ENCODE assay signal across 23 cellular contexts in the genomic region with DNA sequence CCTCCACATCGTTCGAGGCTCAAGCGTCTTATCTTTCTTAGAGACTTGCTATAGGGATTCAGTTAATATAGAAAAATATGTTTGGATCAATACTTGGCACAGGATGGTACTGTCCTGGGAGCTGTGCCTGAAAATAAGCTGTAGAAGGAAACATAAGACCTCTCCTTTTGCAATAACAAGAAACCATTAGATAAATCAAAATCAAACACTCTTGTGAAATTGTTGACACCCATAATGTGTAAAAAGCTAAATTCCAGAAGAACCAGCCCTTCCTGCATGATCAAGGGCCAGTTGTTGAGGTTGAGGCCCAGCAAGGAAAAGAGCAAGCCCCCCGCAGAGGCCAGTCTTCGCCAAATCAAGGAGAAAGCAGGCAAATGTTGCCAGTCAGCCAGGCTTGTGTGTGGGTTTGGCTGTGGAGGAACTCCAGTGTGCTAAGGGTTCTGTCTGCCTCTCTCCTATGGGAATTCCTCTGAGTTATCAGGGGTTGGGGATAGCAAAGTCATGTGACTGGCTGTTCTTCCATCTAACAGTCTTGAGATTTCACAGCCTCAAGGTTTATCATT.
A peak's percentile ranks its signal among the peaks of the same experiment; 100 is the strongest.
DNase-seq lines count a peak whose midpoint lies in the region; ATAC-seq, FAIRE-seq and TF ChIP-seq lines count a peak whose summit lies in the region.
"Had no signal": no experiment of that assay in that cellular context is flagged by ENCODE, and none has a peak within 500 bp of the region (broad histone marks: within the 10 kb centered on the region; RNA-seq: fewer than 3 reads in every experiment).

No MANE protein-coding gene starts in this region.

- dilution Hi-C loops in IMR-90 (cut with HindIII; ENCODE audit: low sequenced_read_pairs, unreplicated experiment): no loop called here

- H4K5ac ChIP-seq in IMR-90 (ENCODE audit: low read depth, low read length) (no peak overlapping the region), H1 (ENCODE audit: insufficient read length, low read depth, low read length) (no peak overlapping the region)

- peak overlapping the region; percentile 92 for H3K4me2 ChIP-seq in BLaER1
- no peak overlapping the region for H3K4me2 ChIP-seq in IMR-90 (ENCODE audit: low read depth, low read length)
- no peak overlapping the region for H3K4me2 ChIP-seq in H1 (ENCODE audit: insufficient read depth in 1 of 2, low read depth in 2 of 2, low read length in 2 of 2)
- no peak overlapping the region for H3K4me2 ChIP-seq in trophoblast cell (ENCODE audit: low read length)
- H3K4me2 ChIP-seq in GM23248 (ENCODE audit: unreplicated experiment): no peak overlapping the region

- H3K4ac ChIP-seq in IMR-90 (ENCODE audit: low read depth, low read length) (no peak overlapping the region), H1 (replicated peaks; ENCODE audit: insufficient read length, low read depth, low read length) (no peak overlapping the region), trophoblast cell (ENCODE audit: low read depth, low read length) (peak overlapping the region; percentile 44)

- H2AK5ac ChIP-seq in IMR-90 (ENCODE audit: low read depth, low read length) (no peak overlapping the region), H1 (ENCODE audit: low read depth, low read length) (no peak overlapping the region), trophoblast cell (ENCODE audit: low read length) (no peak overlapping the region)

- no peak overlapping the region for H2BK5ac ChIP-seq in IMR-90 (ENCODE audit: low read depth, low read length, poor library complexity, severe bottlenecking)
- H2BK5ac ChIP-seq in H1 (ENCODE audit: low read depth, low read length): no peak overlapping the region
- H2BK5ac ChIP-seq in trophoblast cell (ENCODE audit: low read depth, low read length, poor library complexity): no peak overlapping the region

- H2BK20ac ChIP-seq in IMR-90 (ENCODE audit: low read depth, low read length) (no peak overlapping the region), H1 (ENCODE audit: low read length) (no peak overlapping the region)

- H2BK120ac ChIP-seq in IMR-90 (ENCODE audit: low read depth, low read length) (no peak overlapping the region), H1 (replicated peaks; ENCODE audit: low read depth, low read length) (no peak overlapping the region), trophoblast cell (ENCODE audit: insufficient read depth, low read length, poor library complexity) (peak overlapping the region; percentile 64)

- H3K18ac ChIP-seq in IMR-90 (ENCODE audit: low read depth, low read length) (no peak overlapping the region), H1 (ENCODE audit: extremely low read depth, low read length) (no peak overlapping the region), trophoblast cell (ENCODE audit: low read length) (no peak overlapping the region)

- H3K27me3 ChIP-seq in BLaER1 (no peaks in the 10 kb centered on the region), IMR-90 (ENCODE audit: control insufficient read depth, insufficient read depth, low read length) (peaks cover 35% of the 10 kb centered on the region), H1 (replicated peaks in 1 of 4; ENCODE audit: control insufficient read depth in 3 of 4, extremely low read depth in 1 of 4, insufficient read depth in 3 of 4, low read length in 3 of 4) (no peaks in the 10 kb centered on the region), trophoblast cell (ENCODE audit: insufficient read depth, low read length) (no peaks in the 10 kb centered on the region), HAP-1 (ENCODE audit: low read depth) (no peaks in the 10 kb centered on the region), GM23248 (replicated peaks; ENCODE audit: insufficient read depth) (no peaks in the 10 kb centered on the region)

- DNase-seq in IMR-90 (no peak), H1 (ENCODE audit: low read depth in 1 of 2, low spot score in 2 of 2) (no peak), trophoblast cell (no peak), HAP-1 (ENCODE audit: low spot score in 2 of 2) (no peak), left lobe of liver (ENCODE audit: low spot score) (no peak), GM23248 (no peak)
- DNase-seq: CD4-positive, alpha-beta memory T cell; DMS 273 treated with DMSO at 0.1 percent for 48 hours; Karpas-422; NCI-H1417 treated with DMSO at 0.1 percent for 48 hours; NCI-H187 treated with DMSO at 0.1 percent for 48 hours; NCI-H2227 treated with DMSO at 0.1 percent for 48 hours; NCI-H748 treated with DMSO at 0.1 percent for 48 hours; SHP77 treated with DMSO at 0.1 percent for 48 hours; SW 1271 had no signal

- H3K56ac ChIP-seq in IMR-90 (ENCODE audit: extremely low read depth, insufficient read depth, low read length) (no peak overlapping the region), H1 (replicated peaks; ENCODE audit: insufficient read length, low read depth, low read length) (no peak overlapping the region)

- H4K20me1 ChIP-seq in BLaER1 (no peaks in the 10 kb centered on the region), IMR-90 (ENCODE audit: insufficient read depth, low read length) (no peaks in the 10 kb centered on the region), H1 (replicated peaks in 1 of 2; ENCODE audit: control insufficient read depth in 1 of 2, insufficient read depth in 2 of 2, low read length in 2 of 2) (no peaks in the 10 kb centered on the region), GM23248 (ENCODE audit: insufficient read depth) (no peaks in the 10 kb centered on the region)

- no peak overlapping the region for H3K14ac ChIP-seq in IMR-90 (replicated peaks; ENCODE audit: low read depth, low read length)
- H3K14ac ChIP-seq in H1 (ENCODE audit: insufficient read length): no peak overlapping the region
- H3K14ac ChIP-seq in trophoblast cell (ENCODE audit: low read length): peak overlapping the region; percentile 58

- no peak overlapping the region for H4K8ac ChIP-seq in IMR-90 (ENCODE audit: low read depth in 2 of 2, low read length in 2 of 2)
- H4K8ac ChIP-seq in H1 (ENCODE audit: extremely low read depth, insufficient read depth, low read length): no peak overlapping the region; the same call in 1 of the 2 replicates
- H4K8ac ChIP-seq in trophoblast cell (ENCODE audit: low read depth, low read length): peak overlapping the region; percentile 16

- H2AFZ ChIP-seq in IMR-90 (replicated peaks; ENCODE audit: low read length, poor library complexity) (peak overlapping the region; percentile 3), H1 (ENCODE audit: low read length) (peak overlapping the region; percentile 86; the same call in 1 of the 2 replicates), trophoblast cell (ENCODE audit: insufficient read depth, low read length, poor library complexity) (no peak overlapping the region), GM23248 (no peak overlapping the region)

- no CpG with 5 or more reads among the region's 5 CpGs for WGBS in IMR-90 (ENCODE audit: extremely low coverage in 2 of 2, insufficient read length in 1 of 2), 2 experiments
- WGBS in H1 (ENCODE audit: extremely low coverage in 1 of 2, insufficient coverage in 1 of 2, insufficient read length in 1 of 2, insufficient replicate concordance in 2 of 2, low coverage in 1 of 2, low lambda C conversion rate in 2 of 2, missing lambda C conversion rate in 1 of 2), 2 experiments: 82% methylated on average over 5 of the region's 5 CpGs; no CpG with 5 or more reads in 1 of the 2 experiments
- no CpG with 5 or more reads among the region's 5 CpGs for WGBS in trophoblast cell (ENCODE audit: extremely low coverage, insufficient coverage, insufficient read length)
- 97 to 98% methylated on average over 5 of the region's 5 CpGs for WGBS in GM23248 (ENCODE audit: low coverage in 1 of 2, low lambda C conversion rate in 2 of 2, missing lambda C conversion rate in 2 of 2), 2 experiments

- H3K4me3 ChIP-seq in BLaER1 (no peak overlapping the region), IMR-90 (ENCODE audit: insufficient read depth, low read depth, low read length) (no peak overlapping the region), H1 (ENCODE audit: extremely low read depth in 1 of 4, insufficient read depth in 2 of 4, low read depth in 3 of 4, low read length in 4 of 4) (no peak overlapping the region), trophoblast cell (ENCODE audit: low read depth, low read length) (no peak overlapping the region), HAP-1 (no peak overlapping the region), GM23248 (no peak overlapping the region)
- H3K4me3 ChIP-seq: SK-N-MC had no signal

- TF ChIP-seq RAD21 in IMR-90 (IDR thresholded peaks at IDR 0.05; ENCODE audit: low read length) (no peak), H1 (IDR thresholded peaks at IDR 0.05 in 1 of 2, conservative IDR thresholded peaks at IDR 0.05 in 1 of 2; ENCODE audit: low read depth in 2 of 2, low read length in 2 of 2) (no peak)

- ATAC-seq in IMR-90 (ENCODE audit: low read depth) (no peak), GM18867 (IDR thresholded peaks at IDR 0.05; ENCODE audit: unreplicated experiment) (no peak), left lobe of liver (no peak)

- no peak overlapping the region for H4K91ac ChIP-seq in IMR-90 (ENCODE audit: insufficient read depth, low read depth, low read length)
- H4K91ac ChIP-seq in H1 (replicated peaks; ENCODE audit: insufficient read length, low read length): no peak overlapping the region
- H4K91ac ChIP-seq in trophoblast cell (ENCODE audit: low read depth, low read length): peak overlapping the region; percentile 69

- H3K36me3 ChIP-seq in BLaER1: no peaks in the 10 kb centered on the region
- H3K36me3 ChIP-seq in IMR-90 (ENCODE audit: control insufficient read depth, insufficient read depth, low read length): no peaks in the 10 kb centered on the region
- H3K36me3 ChIP-seq in H1 (ENCODE audit: control insufficient read depth in 2 of 4, insufficient read depth in 4 of 4, low read length in 3 of 4): no peaks in the 10 kb centered on the region
- no peaks in the 10 kb centered on the region for H3K36me3 ChIP-seq in trophoblast cell (ENCODE audit: control insufficient read depth in 1 of 2, insufficient read depth in 2 of 2, low read length in 2 of 2)
- H3K36me3 ChIP-seq in HAP-1 (replicated peaks): no peaks in the 10 kb centered on the region
- no peaks in the 10 kb centered on the region for H3K36me3 ChIP-seq in GM23248 (ENCODE audit: low read depth)

- no peak overlapping the region for H2BK12ac ChIP-seq in H1 (ENCODE audit: low read depth, low read length)
- peak overlapping the region; percentile 75 for H2BK12ac ChIP-seq in trophoblast cell (ENCODE audit: low read length)

- H3K4me1 ChIP-seq in BLaER1: peaks cover 59% of the 10 kb centered on the region
- H3K4me1 ChIP-seq in IMR-90 (ENCODE audit: control insufficient read depth, insufficient read depth, low read length): no peaks in the 10 kb centered on the region
- peaks cover 0 to 2% (median 0%) of the 10 kb centered on the region in 4 experiments; a peak in 2 of 7 replicates for H3K4me1 ChIP-seq in H1 (replicated peaks in 1 of 4; ENCODE audit: control insufficient read depth in 3 of 4, insufficient read depth in 4 of 4, low read length in 3 of 4)
- H3K4me1 ChIP-seq in trophoblast cell (ENCODE audit: control insufficient read depth in 1 of 2, insufficient read depth in 2 of 2, low read length in 2 of 2): peaks cover 4 to 12% of the 10 kb centered on the region in 2 experiments
- no peaks in the 10 kb centered on the region for H3K4me1 ChIP-seq in HAP-1
- no peaks in the 10 kb centered on the region for H3K4me1 ChIP-seq in GM23248 (ENCODE audit: insufficient read depth)

- in situ Hi-C loops in IMR-90 (cut with MboI; ENCODE audit: low sequenced_read_pairs): no loop called here
- in situ Hi-C loops in HAP-1 (cut with MboI; ENCODE audit: low sequenced_read_pairs): no loop called here
- in situ Hi-C loops in GM23248 (cut with MboI): no loop called here

- CTCF ChIA-PET in IMR-90 (lab: Yijun Ruan, JAX) (interaction anchor here (1.0 kb wide), 1 partner anchor 113 kb away, joined by 3 read pairs; no protein-coding TSS in a partner anchor), H1 (lab: Charles Lee; ENCODE audit: partially characterized antibody) (no interaction called here)

- TF ChIP-seq POLR2A in IMR-90 (IDR thresholded peaks at IDR 0.05; ENCODE audit: low read depth, low read length) (no peak), H1 (IDR thresholded peaks at IDR 0.05; ENCODE audit: control extremely low read depth in 1 of 2, low read depth in 2 of 2, low read length in 2 of 2) (no peak)

- H2AK9ac ChIP-seq in IMR-90 (replicated peaks; ENCODE audit: low read depth, low read length, poor library complexity): no peak overlapping the region

- no peaks in the 10 kb centered on the region for H3K9me1 ChIP-seq in IMR-90 (ENCODE audit: insufficient read depth, low read length)

- no peak for FAIRE-seq in H1 (lab: Jason Lieb, UNC)
- FAIRE-seq: GM12891, GM18507, HTR-8/SVneo had no signal

- H3K9me3 ChIP-seq in BLaER1 (no peaks in the 10 kb centered on the region), IMR-90 (ENCODE audit: control insufficient read depth, insufficient read depth, low read length) (no peaks in the 10 kb centered on the region; the same call in 1 of the 2 replicates), H1 (ENCODE audit: insufficient read depth in 2 of 2, low read depth in 1 of 2, low read length in 1 of 2) (no peaks in the 10 kb centered on the region), trophoblast cell (ENCODE audit: insufficient read depth, low read depth, low read length) (peaks cover 3% of the 10 kb centered on the region), HAP-1 (no peaks in the 10 kb centered on the region), GM23248 (ENCODE audit: low read depth) (no peaks in the 10 kb centered on the region)
- H3K9me3 ChIP-seq: Caco-2 had no signal

- POLR2A ChIA-PET in IMR-90 (lab: Charles Lee; ENCODE audit: unreplicated experiment): no interaction called here
- POLR2A ChIA-PET in H1 (lab: Charles Lee; ENCODE audit: partially characterized antibody): no interaction called here

- H3K9me2 ChIP-seq in GM23248 (ENCODE audit: insufficient read depth): no peaks in the 10 kb centered on the region

- H2BK15ac ChIP-seq in IMR-90 (ENCODE audit: low read depth, low read length) (no peak overlapping the region), H1 (ENCODE audit: low read length) (no peak overlapping the region)

- H3K9ac ChIP-seq in BLaER1 (no peak overlapping the region), IMR-90 (ENCODE audit: low read depth, low read length) (no peak overlapping the region), H1 (replicated peaks in 1 of 4; ENCODE audit: extremely low read depth in 1 of 4, low read depth in 3 of 4, low read length in 3 of 4) (no peak overlapping the region), trophoblast cell (ENCODE audit: low read length) (no peak overlapping the region), GM23248 (no peak overlapping the region)

- peak overlapping the region; percentile 85; the same call in 1 of the 2 replicates for H3K27ac ChIP-seq in BLaER1
- no peak overlapping the region for H3K27ac ChIP-seq in IMR-90 (ENCODE audit: insufficient read depth, low read length)
- H3K27ac ChIP-seq in H1 (ENCODE audit: low read depth, low read length): no peak overlapping the region
- no peak overlapping the region for H3K27ac ChIP-seq in trophoblast cell (ENCODE audit: low read depth, low read length)
- H3K27ac ChIP-seq in GM23248: no peak overlapping the region
- H3K27ac ChIP-seq: RWPE1, SK-N-MC had no signal

- H3F3A ChIP-seq in GM23248 (ENCODE audit: insufficient read depth): no peaks in the 10 kb centered on the region

- intact Hi-C loops in IMR-90 (cut with micrococcal nuclease): no loop called here

- H4K12ac ChIP-seq in trophoblast cell (ENCODE audit: low read depth, low read length): no peak overlapping the region

- H3K79me1 ChIP-seq in IMR-90 (ENCODE audit: low read depth in 1 of 2, low read length in 2 of 2) (no peaks in the 10 kb centered on the region), H1 (ENCODE audit: low read depth, low read length) (no peaks in the 10 kb centered on the region), trophoblast cell (ENCODE audit: low read length) (peaks cover 10% of the 10 kb centered on the region)

- TF ChIP-seq CTCF in IMR-90 (conservative IDR thresholded peaks at IDR 0.05; ENCODE audit: low read depth, low read length) (no peak), H1 (IDR thresholded peaks at IDR 0.05; ENCODE audit: control extremely low read depth in 1 of 3, insufficient read depth in 1 of 3, low read depth in 1 of 3, low read length in 3 of 3) (no peak)

- H3K23ac ChIP-seq in IMR-90 (ENCODE audit: low read depth, low read length) (no peak overlapping the region), H1 (ENCODE audit: insufficient read length) (no peak overlapping the region), trophoblast cell (ENCODE audit: low read length) (no peak overlapping the region)

- H3K79me2 ChIP-seq in H1 (ENCODE audit: control insufficient read depth in 1 of 2, insufficient read depth in 2 of 2, low read length in 2 of 2): no peaks in the 10 kb centered on the region
- no peaks in the 10 kb centered on the region for H3K79me2 ChIP-seq in trophoblast cell (ENCODE audit: control insufficient read depth, insufficient read depth, low read length, poor library complexity)
- H3K79me2 ChIP-seq in GM23248 (ENCODE audit: insufficient read depth): no peaks in the 10 kb centered on the region

- no TSS peak for BruUV-seq in IMR-90 (replicated peaks; lab: Mats Ljungman, UMichigan)

- no peak for TF ChIP-seq EP300 in H1 (IDR thresholded peaks at IDR 0.05; ENCODE audit: borderline replicate concordance in 1 of 2, low read depth in 2 of 2, low read length in 2 of 2)

- H3K23me2 ChIP-seq in H1 (ENCODE audit: low read depth, low read length): no peaks in the 10 kb centered on the region

Comparison
In these comparisons a context has a peak if more than half of its experiments do, and no peak if none do; other contexts are left out.
1. H2AFZ ChIP-seq: peak in IMR-90 (single experiment) and H1 (single experiment); none in trophoblast cell (single experiment) and GM23248 (single experiment).